ENCODE assay signal across 5 cellular contexts in genomic region chr5:1870435-1871272, GRCh38. TPM values are rescaled to one million over a fixed set of nuclear protein-coding genes. Genes with fewer than 3 reads are reported as not detected.
"Had no signal": no experiment of that assay in that cellular context is flagged by ENCODE, and none has a peak within 500 bp of the region (broad histone marks: within the 10 kb centered on the region; RNA-seq: fewer than 3 reads in every experiment).

No MANE protein-coding gene starts in this region.

RNA-seq across cellular contexts. Expression of gene IRX4, which starts 12.1 kb away (rescaled TPM):
- total RNA-seq: LHCN-M2, OCI-LY7, PC-9, RPMI7951, SJCRH30 had no signal
